Comparison of ENCODE assay signal across 23 cellular contexts in the genomic region with DNA sequence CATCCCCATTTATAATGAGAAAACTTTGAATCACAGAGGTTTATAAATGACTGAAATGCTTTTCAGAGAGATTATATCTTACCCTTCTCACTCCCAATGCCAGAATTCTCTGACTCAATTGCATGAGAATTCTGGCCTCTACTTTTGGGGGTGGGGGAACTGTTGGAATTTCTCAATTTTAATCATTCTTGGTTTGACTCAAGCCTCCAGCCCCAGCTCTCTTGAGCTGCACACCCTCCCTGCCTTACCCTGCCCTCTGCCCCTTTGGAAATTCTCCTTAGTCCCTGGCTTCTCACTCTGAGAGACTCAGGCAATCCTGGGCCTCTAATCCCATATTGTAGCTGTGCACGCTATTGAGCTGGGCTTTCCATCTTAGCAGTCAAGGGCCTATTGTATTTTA. TPM values are rescaled to one million over a fixed set of nuclear protein-coding genes. Genes with fewer than 3 reads are reported as not detected.
"Had no signal": no experiment of that assay in that cellular context is flagged by ENCODE, and none has a peak within 500 bp of the region (broad histone marks: within the 10 kb centered on the region; RNA-seq: fewer than 3 reads in every experiment).

No MANE protein-coding gene starts in this region.

- H3K27me3 Mint-ChIP-seq: activated CD8-positive, alpha-beta T cell treated with anti-CD3 and anti-CD28 coated beads for 36 hours; activated naive CD8-positive, alpha-beta T cell treated with anti-CD3 and anti-CD28 coated beads for 36 hours; effector memory CD8-positive, alpha-beta T cell; memory B cell; progenitor cell of endocrine pancreas; T-helper 17 cell had no signal

- H3K4me1 Mint-ChIP-seq: activated naive CD8-positive, alpha-beta T cell treated with anti-CD3 and anti-CD28 coated beads for 36 hours; memory B cell; T-helper 17 cell had no signal

- H3K9me3 Mint-ChIP-seq: activated CD8-positive, alpha-beta T cell treated with anti-CD3 and anti-CD28 coated beads for 36 hours; effector memory CD8-positive, alpha-beta T cell; natural killer cell had no signal

- H3K27ac Mint-ChIP-seq: activated CD8-positive, alpha-beta T cell treated with anti-CD3 and anti-CD28 coated beads for 36 hours; activated naive CD8-positive, alpha-beta T cell treated with anti-CD3 and anti-CD28 coated beads for 36 hours; effector memory CD8-positive, alpha-beta T cell; memory B cell; natural killer cell; progenitor cell of endocrine pancreas; T-helper 17 cell had no signal

- ATAC-seq: activated CD8-positive, alpha-beta T cell treated with anti-CD3 and anti-CD28 coated beads for 36 hours; activated T-cell treated with anti-CD3 and anti-CD28 coated beads, Interleukin-2, amount 50 U/mL, for 4 hours; effector memory CD8-positive, alpha-beta T cell; left lobe of liver; natural killer cell; T-helper 17 cell had no signal

- H3K27ac ChIP-seq: epithelial cell of prostate, right atrium auricular region, skin epidermis, transverse colon, WERI-Rb-1 had no signal

- DNase-seq: activated CD8-positive, alpha-beta T cell treated with anti-CD3 and anti-CD28 coated beads for 36 hours; activated gamma-delta T cell; activated naive CD8-positive, alpha-beta T cell treated with anti-CD3 and anti-CD28 coated beads for 36 hours; activated T-cell treated with anti-CD3 and anti-CD28 coated beads, Interleukin-2, amount 50 U/mL, for 4 hours; aorta; dermis blood vessel endothelial cell; effector memory CD8-positive, alpha-beta T cell; hippocampal formation; natural killer cell; stimulated activated CD4-positive, alpha-beta T cell treated with anti-CD3 and anti-CD28 coated beads, Interleukin-4, amount 100 ng/mL, for 24 hours; stimulated activated naive CD4-positive, alpha-beta T cell treated with Interleukin-2 at 50 U/mL for 16 hours; substantia nigra; T-helper 17 cell; transverse colon; WERI-Rb-1 had no signal

- H3K4me3 Mint-ChIP-seq: activated CD8-positive, alpha-beta T cell treated with anti-CD3 and anti-CD28 coated beads for 36 hours; activated naive CD8-positive, alpha-beta T cell treated with anti-CD3 and anti-CD28 coated beads for 36 hours; activated T-cell treated with anti-CD3 and anti-CD28 coated beads, Interleukin-2, amount 50 U/mL, for 4 hours; effector memory CD8-positive, alpha-beta T cell; memory B cell; natural killer cell; T-helper 17 cell had no signal

- H3K4me3 ChIP-seq: right atrium auricular region, skin epidermis, transverse colon had no signal

- H3K9me3 ChIP-seq: right atrium auricular region, transverse colon had no signal

- H3K27me3 ChIP-seq: right atrium auricular region, transverse colon had no signal

- H3K36me3 ChIP-seq: right atrium auricular region, transverse colon, WERI-Rb-1 had no signal

- H3K4me1 ChIP-seq: right atrium auricular region, transverse colon had no signal

RNA-seq across cellular contexts. Expression of a gene that starts 48.3 kb away (rescaled TPM):
- total RNA-seq: activated CD8-positive, alpha-beta T cell treated with anti-CD3 and anti-CD28 coated beads for 36 hours; activated naive CD8-positive, alpha-beta T cell treated with anti-CD3 and anti-CD28 coated beads for 36 hours; activated T-cell treated with anti-CD3 and anti-CD28 coated beads, Interleukin-2, amount 50 U/mL, for 4 hours; aorta; bronchial epithelial cell; cerebellum; dermis blood vessel endothelial cell; left lobe of liver; natural killer cell; progenitor cell of endocrine pancreas; right atrium auricular region; T-helper 17 cell; transverse colon had no signal
